ENCODE assay signal across 21 cellular contexts in the genomic region with DNA sequence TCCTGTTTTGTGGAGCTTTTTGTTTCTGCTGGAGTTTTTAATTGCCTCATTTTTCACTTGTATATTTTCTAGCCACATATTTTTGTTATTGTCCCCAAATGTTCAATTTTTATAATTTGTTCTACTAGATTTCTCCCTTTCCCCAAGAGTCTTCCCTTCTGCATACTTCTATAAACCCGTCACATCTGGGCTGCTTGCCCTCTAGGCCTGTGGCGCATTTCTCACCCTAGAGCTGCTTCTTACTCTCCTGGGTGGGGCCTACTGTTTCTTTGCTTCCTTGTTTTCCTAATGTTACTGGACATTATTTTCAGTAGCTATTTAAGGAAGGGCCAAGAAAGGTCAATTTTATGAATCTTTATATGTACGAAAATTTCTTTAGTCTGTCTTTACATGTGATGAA. TPM values are rescaled to one million over a fixed set of nuclear protein-coding genes. Genes with fewer than 3 reads are reported as not detected.
"Had no signal": no experiment of that assay in that cellular context is flagged by ENCODE, and none has a peak within 500 bp of the region (broad histone marks: within the 10 kb centered on the region; RNA-seq: fewer than 3 reads in every experiment).

No MANE protein-coding gene starts in this region.

- ATAC-seq: activated CD8-positive, alpha-beta T cell treated with anti-CD3 and anti-CD28 coated beads for 36 hours; activated naive CD4-positive, alpha-beta T cell treated with anti-CD3 and anti-CD28 coated beads, Interleukin-2, amount 50 U/mL, for 72 hours; natural killer cell; stimulated activated effector memory CD8-positive, alpha-beta T cell treated with anti-CD3 and anti-CD28 coated beads, Interleukin-12 subunit alpha, Interleukin-12 subunit beta, amount 100 ng/mL, for 72 hours had no signal

- H3K4me1 Mint-ChIP-seq: stimulated activated effector memory CD8-positive, alpha-beta T cell treated with anti-CD3 and anti-CD28 coated beads, Interleukin-12 subunit alpha, Interleukin-12 subunit beta, amount 100 ng/mL, for 72 hours had no signal

- H3K4me3 Mint-ChIP-seq: activated B cell treated with CpG ODN at 0.5 μM for 24 hours; activated CD8-positive, alpha-beta T cell treated with anti-CD3 and anti-CD28 coated beads for 36 hours; memory B cell; natural killer cell; stimulated activated effector memory CD8-positive, alpha-beta T cell treated with anti-CD3 and anti-CD28 coated beads, Interleukin-12 subunit alpha, Interleukin-12 subunit beta, amount 100 ng/mL, for 72 hours had no signal

- H3K9me3 Mint-ChIP-seq: activated B cell treated with CpG ODN at 0.5 μM for 24 hours; activated CD8-positive, alpha-beta T cell treated with anti-CD3 and anti-CD28 coated beads for 36 hours; activated naive CD4-positive, alpha-beta T cell treated with anti-CD3 and anti-CD28 coated beads, Interleukin-2, amount 50 U/mL, for 72 hours; memory B cell; natural killer cell; stimulated activated effector memory CD8-positive, alpha-beta T cell treated with anti-CD3 and anti-CD28 coated beads, Interleukin-12 subunit alpha, Interleukin-12 subunit beta, amount 100 ng/mL, for 72 hours had no signal

- H3K36me3 ChIP-seq: left ventricle myocardium inferior, neutrophil had no signal

- H3K27ac Mint-ChIP-seq: activated B cell treated with CpG ODN at 0.5 μM for 24 hours; activated CD8-positive, alpha-beta T cell treated with anti-CD3 and anti-CD28 coated beads for 36 hours; activated naive CD4-positive, alpha-beta T cell treated with anti-CD3 and anti-CD28 coated beads, Interleukin-2, amount 50 U/mL, for 72 hours; memory B cell; natural killer cell had no signal

- H3K36me3 Mint-ChIP-seq: memory B cell; natural killer cell; stimulated activated effector memory CD8-positive, alpha-beta T cell treated with anti-CD3 and anti-CD28 coated beads, Interleukin-12 subunit alpha, Interleukin-12 subunit beta, amount 100 ng/mL, for 72 hours had no signal

- DNase-seq: activated B cell treated with CpG ODN at 0.5 μM for 24 hours; activated CD4-positive, alpha-beta T cell treated with anti-CD3 and anti-CD28 coated beads for 48 hours; activated CD8-positive, alpha-beta T cell treated with anti-CD3 and anti-CD28 coated beads for 36 hours; activated gamma-delta T cell; activated T-cell treated with anti-CD3 and anti-CD28 coated beads, Interleukin-2, amount 50 U/mL, for 48 hours; caudate nucleus; effector CD4-positive, alpha-beta T cell; glutamatergic neuron; hypothalamus; kidney; left ventricle myocardium inferior; natural killer cell; posterior cingulate gyrus; retina had no signal

- H3K9me3 ChIP-seq: left ventricle myocardium inferior, mucosa of descending colon, neutrophil had no signal

- H3K4me3 ChIP-seq: coronary artery, left ventricle myocardium inferior, mucosa of descending colon had no signal

- H3K27ac ChIP-seq: coronary artery, left ventricle myocardium inferior, neutrophil had no signal

- H3K27me3 ChIP-seq: neutrophil had no signal

- FAIRE-seq: kidney had no signal

RNA-seq across cellular contexts. Expression of a gene that starts 51.5 kb away (rescaled TPM):
- total RNA-seq: activated B cell treated with CpG ODN at 0.5 μM for 24 hours; activated CD8-positive, alpha-beta T cell treated with anti-CD3 and anti-CD28 coated beads for 36 hours; activated naive CD4-positive, alpha-beta T cell treated with anti-CD3 and anti-CD28 coated beads, Interleukin-2, amount 50 U/mL, for 72 hours; mucosa of descending colon; natural killer cell; T-helper 2 cell treated with Interferon-gamma antibody and Interleukin-4, amounts not matched to agents 100 ng/mL and 5 ng/mL, for 36 hours had no signal
